19 cellular contexts compared by ENCODE assay signal in genomic region chr7:149375234-149376008, GRCh38.
DNase-seq lines count a peak whose midpoint lies in the region; ATAC-seq, FAIRE-seq and TF ChIP-seq lines count a peak whose summit lies in the region.
"Had no signal": no experiment of that assay in that cellular context is flagged by ENCODE, and none has a peak within 500 bp of the region (broad histone marks: within the 10 kb centered on the region; RNA-seq: fewer than 3 reads in every experiment).

No MANE protein-coding gene starts in this region.

- H3K18ac ChIP-seq in H1 (ENCODE audit: extremely low read depth, low read length) = no peak overlapping the region
- H3K18ac ChIP-seq in H9 (ENCODE audit: insufficient read length, low read depth, low read length) = no peak overlapping the region

- H3K4me2 ChIP-seq in H1 (ENCODE audit: insufficient read depth in 1 of 2, low read depth in 2 of 2, low read length in 2 of 2) (no peak overlapping the region), H9 (ENCODE audit: insufficient read depth, insufficient read length, low read length) (no peak overlapping the region)
- H3K4me2 ChIP-seq: BLaER1 treated with 17β-estradiol and CSF1 and Interleukin-3, amounts not matched to agents 10 nM and 100 nM had no signal

- TF ChIP-seq RAD21 in H1 (IDR thresholded peaks at IDR 0.05 in 1 of 2, conservative IDR thresholded peaks at IDR 0.05 in 1 of 2; ENCODE audit: low read depth in 2 of 2, low read length in 2 of 2) = no peak

- no peaks in the 10 kb centered on the region for H3K4me1 ChIP-seq in H1 (replicated peaks in 1 of 4; ENCODE audit: control insufficient read depth in 3 of 4, insufficient read depth in 4 of 4, low read length in 3 of 4)
- H3K4me1 ChIP-seq in H9 (ENCODE audit: insufficient read depth, low read length) = no peaks in the 10 kb centered on the region
- H3K4me1 ChIP-seq: BLaER1 treated with 17β-estradiol and CSF1 and Interleukin-3, amounts not matched to agents 10 nM and 100 nM; HAP-1 had no signal

- H3K4ac ChIP-seq in H1 (replicated peaks; ENCODE audit: insufficient read length, low read depth, low read length) (no peak overlapping the region), H9 (ENCODE audit: low read depth, low read length) (no peak overlapping the region)

- no peak for TF ChIP-seq EP300 in H1 (IDR thresholded peaks at IDR 0.05; ENCODE audit: borderline replicate concordance in 1 of 2, low read depth in 2 of 2, low read length in 2 of 2)

- H2BK5ac ChIP-seq in H1 (ENCODE audit: low read depth, low read length) = no peak overlapping the region
- no peak overlapping the region for H2BK5ac ChIP-seq in H9 (ENCODE audit: insufficient read length, low read length)

- H2BK20ac ChIP-seq in H1 (ENCODE audit: low read length) (no peak overlapping the region), H9 (ENCODE audit: low read depth, low read length, poor library complexity, severe bottlenecking) (no peak overlapping the region)

- peaks cover 38 to 40% of the 10 kb centered on the region in 2 experiments for H3K9me3 Mint-ChIP-seq in H9
- peaks cover 24% of the 10 kb centered on the region for H3K9me3 Mint-ChIP-seq in stimulated activated memory B cell treated with anti-CD40 and anti-IgM and Interleukin-4, amounts not matched to agents 10 μg/mL and 1 μg/mL and 100 μg/mL, for 72 hours

- no peaks in the 10 kb centered on the region for H3K4me1 Mint-ChIP-seq in H9
- H3K4me1 Mint-ChIP-seq in stimulated activated memory B cell treated with anti-CD40 and anti-IgM and Interleukin-4, amounts not matched to agents 10 μg/mL and 1 μg/mL and 100 μg/mL, for 72 hours = no peaks in the 10 kb centered on the region
- H3K4me1 Mint-ChIP-seq: B cell; CD4-positive, CD25-positive, alpha-beta regulatory T cell; CD8-positive, alpha-beta memory T cell had no signal

- no peak overlapping the region for H3T11ph ChIP-seq in H9 (ENCODE audit: low read length)

- no peaks in the 10 kb centered on the region for H3K36me3 ChIP-seq in H1 (ENCODE audit: control insufficient read depth in 2 of 4, insufficient read depth in 4 of 4, low read length in 3 of 4)
- H3K36me3 ChIP-seq: HAP-1 had no signal

- H3K27me3 ChIP-seq in H1 (replicated peaks in 1 of 4; ENCODE audit: control insufficient read depth in 3 of 4, extremely low read depth in 1 of 4, insufficient read depth in 3 of 4, low read length in 3 of 4) (no peaks in the 10 kb centered on the region), H9 (ENCODE audit: insufficient read depth, low read length) (no peaks in the 10 kb centered on the region)
- H3K27me3 ChIP-seq: BLaER1 treated with 17β-estradiol and CSF1 and Interleukin-3, amounts not matched to agents 10 nM and 100 nM had no signal

- no peak overlapping the region for H4K8ac ChIP-seq in H1 (ENCODE audit: extremely low read depth, insufficient read depth, low read length)
- H4K8ac ChIP-seq in H9 (replicated peaks; ENCODE audit: insufficient read length, low read depth, low read length) = no peak overlapping the region

- POLR2A ChIA-PET in H1 (lab: Charles Lee; ENCODE audit: partially characterized antibody) = interaction anchor here (1.2 kb wide), 1 partner anchor 8 kb away, joined by 3 read pairs; no protein-coding TSS in a partner anchor

- H2AFZ ChIP-seq in H1 (ENCODE audit: low read length) = no peak overlapping the region
- no peak overlapping the region for H2AFZ ChIP-seq in H9 (ENCODE audit: low read length)

- H3K23ac ChIP-seq in H1 (ENCODE audit: insufficient read length) = no peak overlapping the region
- H3K23ac ChIP-seq in H9 (ENCODE audit: insufficient read length, low read depth, low read length) = no peak overlapping the region

- H2AK5ac ChIP-seq in H1 (ENCODE audit: low read depth, low read length) (no peak overlapping the region), H9 (ENCODE audit: insufficient read length, low read length) (no peak overlapping the region)

- H4K5ac ChIP-seq in H1 (ENCODE audit: insufficient read length, low read depth, low read length) = no peak overlapping the region
- H4K5ac ChIP-seq in H9 (ENCODE audit: insufficient read length, low read depth, low read length) = no peak overlapping the region

- no peak overlapping the region for H2BK15ac ChIP-seq in H1 (ENCODE audit: low read length)
- H2BK15ac ChIP-seq in H9 (ENCODE audit: low read depth, low read length) = no peak overlapping the region

- no peaks in the 10 kb centered on the region for H3K79me2 ChIP-seq in H1 (ENCODE audit: control insufficient read depth in 1 of 2, insufficient read depth in 2 of 2, low read length in 2 of 2)
- no peaks in the 10 kb centered on the region for H3K79me2 ChIP-seq in H9 (ENCODE audit: insufficient read depth, low read length)

- H3K79me1 ChIP-seq in H1 (ENCODE audit: low read depth, low read length) (no peaks in the 10 kb centered on the region), H9 (ENCODE audit: insufficient read depth, low read depth, low read length, poor library complexity, severe bottlenecking) (no peaks in the 10 kb centered on the region)

- peaks cover 8% of the 10 kb centered on the region for H3K27me3 Mint-ChIP-seq in H9 (ENCODE audit: low read depth)
- peaks cover 27% of the 10 kb centered on the region for H3K27me3 Mint-ChIP-seq in stimulated activated memory B cell treated with anti-CD40 and anti-IgM and Interleukin-4, amounts not matched to agents 10 μg/mL and 1 μg/mL and 100 μg/mL, for 72 hours

- H2BK120ac ChIP-seq in H1 (replicated peaks; ENCODE audit: low read depth, low read length) (no peak overlapping the region), H9 (ENCODE audit: low read depth, low read length, poor library complexity, severe bottlenecking) (no peak overlapping the region)

- ATAC-seq in GM21447 (IDR thresholded peaks at IDR 0.05; ENCODE audit: unreplicated experiment) = no peak
- no peak for ATAC-seq in stimulated activated memory B cell treated with anti-CD40 and anti-IgM and Interleukin-4, amounts not matched to agents 10 μg/mL and 1 μg/mL and 100 μg/mL, for 72 hours

- no peak overlapping the region for H3K4me3 ChIP-seq in H1 (ENCODE audit: extremely low read depth in 1 of 4, insufficient read depth in 2 of 4, low read depth in 3 of 4, low read length in 4 of 4)
- H3K4me3 ChIP-seq: BLaER1 treated with 17β-estradiol and CSF1 and Interleukin-3, amounts not matched to agents 10 nM and 100 nM; HAP-1 had no signal

- no peak overlapping the region for H3K9ac ChIP-seq in H1 (replicated peaks in 1 of 4; ENCODE audit: extremely low read depth in 1 of 4, low read depth in 3 of 4, low read length in 3 of 4)
- H3K9ac ChIP-seq in H9 (ENCODE audit: extremely low read depth, insufficient read length, low read length) = no peak overlapping the region
- H3K9ac ChIP-seq: BLaER1 treated with 17β-estradiol and CSF1 and Interleukin-3, amounts not matched to agents 10 nM and 100 nM had no signal

- no peak overlapping the region for H3K27ac Mint-ChIP-seq in H9
- H3K27ac Mint-ChIP-seq in stimulated activated memory B cell treated with anti-CD40 and anti-IgM and Interleukin-4, amounts not matched to agents 10 μg/mL and 1 μg/mL and 100 μg/mL, for 72 hours = no peak overlapping the region
- H3K27ac Mint-ChIP-seq: B cell; CD4-positive, CD25-positive, alpha-beta regulatory T cell; CD8-positive, alpha-beta memory T cell had no signal

- DNase-seq in HT-29 (ENCODE audit: low spot score) = peak; percentile 36
- peak; percentile 53 for DNase-seq in NCI-H69 (lab: John Stamatoyannopoulos, UW)
- no peak for DNase-seq in H1 (ENCODE audit: low read depth in 1 of 2, low spot score in 2 of 2)
- no peak for DNase-seq in NCI-H2171 treated with DMSO at 0.1 percent for 48 hours (lab: John Stamatoyannopoulos, UW)
- DNase-seq in H9 = no peak
- DNase-seq: CD4-positive, CD25-positive, alpha-beta regulatory T cell; CD8-positive, alpha-beta memory T cell; COR-L47; DMS153; DMS79; GDM1; GOT3 had no signal

- H4K20me1 ChIP-seq in H1 (replicated peaks in 1 of 2; ENCODE audit: control insufficient read depth in 1 of 2, insufficient read depth in 2 of 2, low read length in 2 of 2) = no peaks in the 10 kb centered on the region
- H4K20me1 ChIP-seq in H9 (ENCODE audit: control insufficient read depth, insufficient read depth, insufficient read length) = no peaks in the 10 kb centered on the region
- H4K20me1 ChIP-seq: BLaER1 treated with 17β-estradiol and CSF1 and Interleukin-3, amounts not matched to agents 10 nM and 100 nM had no signal

- H3K56ac ChIP-seq in H1 (replicated peaks; ENCODE audit: insufficient read length, low read depth, low read length) (no peak overlapping the region), H9 (ENCODE audit: insufficient read length, low read depth, low read length) (no peak overlapping the region)

- CTCF ChIA-PET in H1 (lab: Charles Lee; ENCODE audit: partially characterized antibody) = interaction anchor here (0.7 to 4.7 kb wide), 8 partner anchors 9 to 287 kb away, joined by 3 to 16 read pairs (median 4); no protein-coding TSS in a partner anchor

- H3K9me3 ChIP-seq in H1 (ENCODE audit: insufficient read depth in 2 of 2, low read depth in 1 of 2, low read length in 1 of 2) = peaks cover 11 to 16% of the 10 kb centered on the region in 2 experiments
- H3K9me3 ChIP-seq in H9 (ENCODE audit: control insufficient read depth, low read depth, low read length) = peaks cover 5% of the 10 kb centered on the region

- no peak overlapping the region for H2BK12ac ChIP-seq in H1 (ENCODE audit: low read depth, low read length)
- H2BK12ac ChIP-seq in H9 (ENCODE audit: insufficient read length, low read depth, low read length) = no peak overlapping the region

- peaks cover 2 to 14% (median 13%) of the 10 kb centered on the region in 3 experiments; a peak in 6 of 7 replicates for H3K36me3 Mint-ChIP-seq in H9 (ENCODE audit: insufficient read depth in 1 of 3, low read depth in 3 of 3)
- peaks cover 11% of the 10 kb centered on the region for H3K36me3 Mint-ChIP-seq in stimulated activated memory B cell treated with anti-CD40 and anti-IgM and Interleukin-4, amounts not matched to agents 10 μg/mL and 1 μg/mL and 100 μg/mL, for 72 hours

- FAIRE-seq in H1 (lab: Jason Lieb, UNC) = no peak
- FAIRE-seq: GM12892 had no signal

- no peak overlapping the region for H3K14ac ChIP-seq in H1 (ENCODE audit: insufficient read length)
- no peak overlapping the region for H3K14ac ChIP-seq in H9 (ENCODE audit: insufficient read depth, low read length)

- no peak overlapping the region for H3K4me3 Mint-ChIP-seq in H9
- no peak overlapping the region for H3K4me3 Mint-ChIP-seq in stimulated activated memory B cell treated with anti-CD40 and anti-IgM and Interleukin-4, amounts not matched to agents 10 μg/mL and 1 μg/mL and 100 μg/mL, for 72 hours
- H3K4me3 Mint-ChIP-seq: B cell; CD4-positive, CD25-positive, alpha-beta regulatory T cell; CD8-positive, alpha-beta memory T cell had no signal

- H4K91ac ChIP-seq in H1 (replicated peaks; ENCODE audit: insufficient read length, low read length) (no peak overlapping the region), H9 (ENCODE audit: insufficient read length, low read depth, low read length) (no peak overlapping the region)

- TF ChIP-seq POLR2A in H1 (IDR thresholded peaks at IDR 0.05; ENCODE audit: control extremely low read depth in 1 of 2, low read depth in 2 of 2, low read length in 2 of 2) = no peak

- WGBS in H1 (ENCODE audit: extremely low coverage in 1 of 2, insufficient coverage in 1 of 2, insufficient read length in 1 of 2, insufficient replicate concordance in 2 of 2, low coverage in 1 of 2, low lambda C conversion rate in 2 of 2, missing lambda C conversion rate in 1 of 2), 2 experiments = 74% methylated on average over 5 of the region's 5 CpGs; no CpG with 5 or more reads in 1 of the 2 experiments
- WGBS in H9 (ENCODE audit: extremely low coverage, insufficient read length, low lambda C conversion rate) = no CpG with 5 or more reads among the region's 5 CpGs

- TF ChIP-seq CTCF in 22Rv1 (IDR thresholded peaks at IDR 0.05) = no peak
- TF ChIP-seq CTCF in H1 (IDR thresholded peaks at IDR 0.05; ENCODE audit: control extremely low read depth in 1 of 3, insufficient read depth in 1 of 3, low read depth in 1 of 3, low read length in 3 of 3) = no peak
- no peak for TF ChIP-seq CTCF in H9 (conservative IDR thresholded peaks at IDR 0.05)

- H3K23me2 ChIP-seq in H1 (ENCODE audit: low read depth, low read length) (no peaks in the 10 kb centered on the region; the same call in 1 of the 2 replicates), H9 (ENCODE audit: insufficient read length, low read depth, low read length, poor library complexity, severe bottlenecking) (no peaks in the 10 kb centered on the region)

- H3K27ac ChIP-seq in 22Rv1 (peak overlapping the region; percentile 66), H1 (ENCODE audit: low read depth, low read length) (no peak overlapping the region), H9 (ENCODE audit: insufficient read length, low read depth, low read length) (no peak overlapping the region)
- H3K27ac ChIP-seq: BLaER1 treated with 17β-estradiol and CSF1 and Interleukin-3, amounts not matched to agents 10 nM and 100 nM had no signal

Comparison
In these comparisons a context has a peak if more than half of its experiments do, and no peak if none do; other contexts are left out.
1. DNase-seq: peak in HT-29 (single experiment) and NCI-H69 (single experiment); none in H1 (0 of 2), NCI-H2171 treated with DMSO at 0.1 percent for 48 hours (single experiment) and H9 (single experiment).